23 cellular contexts compared by ENCODE assay signal in genomic region chr22:29842172-29842571, GRCh38. TPM values are rescaled to one million over a fixed set of nuclear protein-coding genes. Genes with fewer than 3 reads are reported as not detected.
DNase-seq lines count a peak whose midpoint lies in the region; ATAC-seq, FAIRE-seq and TF ChIP-seq lines count a peak whose summit lies in the region.
"Had no signal": no experiment of that assay in that cellular context is flagged by ENCODE, and none has a peak within 500 bp of the region (broad histone marks: within the 10 kb centered on the region; RNA-seq: fewer than 3 reads in every experiment).

No MANE protein-coding gene starts in this region.

- H3K4me1 ChIP-seq in HEK293 (ENCODE audit: control insufficient read depth, insufficient read depth, low read length) (no peaks in the 10 kb centered on the region), astrocyte (ENCODE audit: insufficient read depth, low read length) (peaks cover 20% of the 10 kb centered on the region), foreskin keratinocyte (peaks cover 12% of the 10 kb centered on the region), skeletal muscle satellite cell (ENCODE audit: control insufficient read depth, insufficient read depth, low read length) (peaks cover 15% of the 10 kb centered on the region), ovary (ENCODE audit: insufficient read depth) (peaks cover 2% of the 10 kb centered on the region)

- no peaks in the 10 kb centered on the region for H3K27me3 ChIP-seq in astrocyte (ENCODE audit: insufficient read depth, low read length)
- H3K27me3 ChIP-seq in foreskin keratinocyte, result no peaks in the 10 kb centered on the region
- no peaks in the 10 kb centered on the region for H3K27me3 ChIP-seq in skeletal muscle satellite cell (ENCODE audit: control insufficient read depth, insufficient read depth, low read length)
- no peaks in the 10 kb centered on the region for H3K27me3 ChIP-seq in ovary
- H3K27me3 ChIP-seq: tibial artery had no signal

- WGBS in ovary, 3 donors, result 72 to 79% (median 75%) methylated on average over 2 of the region's 2 CpGs

- no peak for TF ChIP-seq EP300 in ovary (IDR thresholded peaks at IDR 0.05)

- H3K36me3 ChIP-seq in HEK293 (ENCODE audit: control insufficient read depth in 2 of 2, insufficient read depth in 1 of 2, low read length in 2 of 2) (no peaks in the 10 kb centered on the region), astrocyte (ENCODE audit: insufficient read depth, low read length) (no peaks in the 10 kb centered on the region), skeletal muscle satellite cell (ENCODE audit: insufficient read depth, low read length) (no peaks in the 10 kb centered on the region), ovary (no peaks in the 10 kb centered on the region)
- H3K36me3 ChIP-seq: tibial artery had no signal

- no peak for FAIRE-seq in astrocyte (lab: Jason Lieb, UNC)
- FAIRE-seq: GM12878 had no signal

- no peak overlapping the region for H2AFZ ChIP-seq in astrocyte (ENCODE audit: low read depth, low read length)

- H3K4me3 ChIP-seq in HEK293 (ENCODE audit: low read depth, low read length) (no peak overlapping the region), astrocyte (ENCODE audit: insufficient read depth, low read depth, low read length) (no peak overlapping the region), skeletal muscle satellite cell (ENCODE audit: low read length) (no peak overlapping the region), ovary (no peak overlapping the region)
- H3K4me3 ChIP-seq: GM12878, lung, tibial artery had no signal

- DNase-seq in astrocyte (ENCODE audit: low read depth) (no peak), foreskin keratinocyte (no peak), T-helper 2 cell (no peak), ovary (no peak)
- DNase-seq: activated B cell treated with CpG ODN at 0.5 μM for 24 hours; activated CD4-positive, alpha-beta T cell treated with anti-CD3 and anti-CD28 coated beads, Interleukin-2, amount 50 U/mL, for 48 hours; activated CD8-positive, alpha-beta memory T cell treated with anti-CD3 and anti-CD28 coated beads, Interleukin-2, amount 50 U/mL, for 48 hours; effector CD8-positive, alpha-beta T cell; H7; NCI-H1092 treated with DMSO at 0.1 percent for 48 hours; SHP77; stimulated activated CD4-positive, alpha-beta T cell treated with anti-CD3 and anti-CD28 coated beads, Interleukin-12 subunit alpha, Interleukin-12 subunit beta, amount 100 ng/mL, for 4 hours; stimulated activated naive CD8-positive, alpha-beta T cell treated with anti-CD3 and anti-CD28 coated beads, Interleukin-15, Interleukin-2, amounts not matched to agents 100 U/mL and 50 U/mL, for 24 hours had no signal

- peaks cover 8% of the 10 kb centered on the region for H3K79me2 ChIP-seq in astrocyte (ENCODE audit: insufficient read depth, low read length)

- peaks cover 9% of the 10 kb centered on the region for H3K9me3 Mint-ChIP-seq in astrocyte (ENCODE audit: unreplicated experiment)
- H3K9me3 Mint-ChIP-seq: activated B cell treated with CpG ODN at 0.5 μM for 24 hours had no signal

- TF ChIP-seq CTCF in HEK293 (tag by site-specific recombination; IDR thresholded peaks at IDR 0.05), result no peak
- no peak for TF ChIP-seq CTCF in astrocyte (IDR thresholded peaks at IDR 0.05; ENCODE audit: insufficient read depth, low read depth, low read length)
- no peak for TF ChIP-seq CTCF in foreskin keratinocyte (conservative IDR thresholded peaks at IDR 0.05)
- no peak for TF ChIP-seq CTCF in ovary (IDR thresholded peaks at IDR 0.05)

- no peaks in the 10 kb centered on the region for H3K9me3 ChIP-seq in HEK293 (ENCODE audit: control insufficient read depth, insufficient read depth, low read depth, low read length)
- no peaks in the 10 kb centered on the region for H3K9me3 ChIP-seq in astrocyte (ENCODE audit: insufficient read depth, low read depth, low read length)
- H3K9me3 ChIP-seq in skeletal muscle satellite cell (replicated peaks; ENCODE audit: low read length), result no peaks in the 10 kb centered on the region
- H3K9me3 ChIP-seq in ovary, result no peaks in the 10 kb centered on the region
- H3K9me3 ChIP-seq: tibial artery had no signal

- peak overlapping the region; percentile 51 for H3K9ac ChIP-seq in astrocyte (ENCODE audit: low read length)
- peak overlapping the region; percentile 19 for H3K9ac ChIP-seq in skeletal muscle satellite cell (ENCODE audit: low read depth, low read length)

- POLR2A ChIA-PET in HEK293 (lab: Yijun Ruan, JAX), result interaction anchor here (0.6 kb wide), 1 partner anchor 49 kb away, joined by 4 read pairs; no protein-coding TSS in a partner anchor

- ATAC-seq in foreskin keratinocyte (no peak), HG03354 (IDR thresholded peaks at IDR 0.05; ENCODE audit: poor library complexity, severe bottlenecking, unreplicated experiment) (no peak), GM19467 (IDR thresholded peaks at IDR 0.05; ENCODE audit: unreplicated experiment) (no peak)
- ATAC-seq: GM12878; stimulated activated naive CD8-positive, alpha-beta T cell treated with anti-CD3 and anti-CD28 coated beads, Interleukin-15, Interleukin-2, amounts not matched to agents 100 U/mL and 50 U/mL, for 24 hours had no signal

- no peaks in the 10 kb centered on the region for H3K36me3 Mint-ChIP-seq in astrocyte (ENCODE audit: low read depth, unreplicated experiment)
- H3K36me3 Mint-ChIP-seq: activated naive CD8-positive, alpha-beta T cell had no signal

- intact Hi-C loops in ovary (cut with DNase I), result no loop called here

- H3K4me2 ChIP-seq in astrocyte (ENCODE audit: low read length), result peak overlapping the region; percentile 55
- peak overlapping the region; percentile 19 for H3K4me2 ChIP-seq in skeletal muscle satellite cell (ENCODE audit: low read length)

- H3K27ac Mint-ChIP-seq in astrocyte (ENCODE audit: unreplicated experiment), result peak overlapping the region; percentile 93
- H3K27ac Mint-ChIP-seq: activated B cell treated with CpG ODN at 0.5 μM for 24 hours; activated naive CD8-positive, alpha-beta T cell; activated T-helper 2 cell treated with anti-CD3 and anti-CD28 coated beads, Interferon-gamma antibody, Interleukin-2, Interleukin-4, amounts not matched to agents 10 μg/mL and 5 μg/mL and 100 μg/mL, durations not matched to agents 14 hours and 24 hours and 36 hours had no signal

- TF ChIP-seq POLR2A in ovary (IDR thresholded peaks at IDR 0.05), result no peak

- CTCF ChIA-PET in HEK293 (lab: Yijun Ruan, JAX), result interaction anchor here (0.9 to 1.2 kb wide), 3 partner anchors 9 to 165 kb away, joined by 3 to 7 read pairs (median 5); no protein-coding TSS in a partner anchor

- no peak overlapping the region for H3K4me3 Mint-ChIP-seq in astrocyte (ENCODE audit: unreplicated experiment)
- H3K4me3 Mint-ChIP-seq: activated B cell treated with CpG ODN at 0.5 μM for 24 hours; activated naive CD8-positive, alpha-beta T cell had no signal

- no peaks in the 10 kb centered on the region for H3K27me3 Mint-ChIP-seq in astrocyte (ENCODE audit: low read depth, unreplicated experiment)
- H3K27me3 Mint-ChIP-seq: activated B cell treated with CpG ODN at 0.5 μM for 24 hours; activated naive CD8-positive, alpha-beta T cell had no signal

- H3K27ac ChIP-seq in HEK293 (ENCODE audit: extremely low read depth, low read depth, low read length), result no peak overlapping the region
- H3K27ac ChIP-seq in astrocyte (ENCODE audit: low read depth, low read length), result peak overlapping the region; percentile 75
- H3K27ac ChIP-seq in foreskin keratinocyte, result peak overlapping the region; percentile 25
- no peak overlapping the region for H3K27ac ChIP-seq in ovary
- H3K27ac ChIP-seq: HL-60, tibial artery had no signal

- H4K20me1 ChIP-seq in astrocyte (ENCODE audit: insufficient read depth, low read length), result no peaks in the 10 kb centered on the region

- peaks cover 9% of the 10 kb centered on the region for H3K4me1 Mint-ChIP-seq in astrocyte (ENCODE audit: low read depth, unreplicated experiment)

TF ChIP-seq in HEK293, 187 proteins besides CTCF, POLR2A, EP300 and RAD21:
- TF ChIP-seq ZNF664 (tag by site-specific recombination; IDR thresholded peaks at IDR 0.05) (peak; percentile 95), ZNF639 (tag by site-specific recombination; IDR thresholded peaks at IDR 0.05) (no peak)
TF ChIP-seq in HEK293: peak in this region for 1.

RNA-seq across cellular contexts. Expression of gene ASCC2, which starts 4.1 kb away (rescaled TPM):
- total RNA-seq in astrocyte, result 69.5 and 71.2 TPM in 2 replicates
- 51.0 and 54.7 TPM in 2 replicates for total RNA-seq in foreskin keratinocyte
- 54.7 and 55.1 TPM in 2 replicates for polyA plus RNA-seq in foreskin keratinocyte
- 29.9 and 38.4 TPM in 2 replicates for total RNA-seq in skeletal muscle satellite cell (2012; rRNA removed)
- 10 to 100 TPM; 26.9 to 55.6 (median 36.9) TPM for total RNA-seq in ovary
- 10 to 100 TPM; 27.0 to 45.6 TPM for polyA plus RNA-seq in ovary

RNA-seq across cellular contexts. Expression of gene MTMR3, which starts 40.8 kb away (rescaled TPM):
- 37.3 and 41.0 TPM in 2 replicates for total RNA-seq in astrocyte
- 19.7 and 21.0 TPM in 2 replicates for total RNA-seq in foreskin keratinocyte
- 4.8 and 5.9 TPM in 2 replicates for polyA plus RNA-seq in foreskin keratinocyte
- 9.6 and 18.3 TPM in 2 replicates for total RNA-seq in skeletal muscle satellite cell (2012; rRNA removed)
- total RNA-seq in ovary, result 10 to 100 TPM; 45.4 to 66.2 (median 48.3) TPM
- 10 to 100 TPM; 21.4 to 33.2 TPM for polyA plus RNA-seq in ovary

Comparison
In these comparisons a context has a peak if more than half of its experiments do, and no peak if none do; other contexts are left out.
1. H3K27ac ChIP-seq: peak in astrocyte (single experiment) and foreskin keratinocyte (single experiment); none in HEK293 (single experiment) and ovary (0 of 2).